ENCODE assay signal across 5 cellular contexts in the genomic region with DNA sequence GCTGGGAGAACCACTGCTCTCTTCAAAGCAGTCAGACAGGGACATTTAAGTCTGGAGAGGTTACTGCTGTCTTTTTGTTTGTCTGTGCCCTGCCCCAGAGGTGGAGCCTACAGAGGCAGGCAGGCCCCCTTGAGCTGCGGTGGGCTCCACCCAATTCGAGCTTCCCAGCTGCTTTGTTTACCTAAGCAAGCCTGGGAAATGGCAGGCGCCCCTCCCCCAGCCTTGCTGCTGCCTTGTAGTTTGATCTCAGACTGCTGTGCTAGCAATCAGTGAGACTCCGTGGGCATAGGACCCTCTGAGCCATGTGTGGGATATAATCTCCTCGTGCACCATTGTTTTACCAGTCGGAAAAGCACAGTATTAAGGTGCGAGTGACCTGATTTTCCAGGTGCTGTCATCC. TPM values are rescaled to one million over a fixed set of nuclear protein-coding genes. Genes with fewer than 3 reads are reported as not detected.
"Had no signal": no experiment of that assay in that cellular context is flagged by ENCODE, and none has a peak within 500 bp of the region (broad histone marks: within the 10 kb centered on the region; RNA-seq: fewer than 3 reads in every experiment).

No MANE protein-coding gene starts in this region.

RNA-seq across cellular contexts. Expression of a gene that starts 40.0 kb away (rescaled TPM):
- total RNA-seq: testis, thyroid gland, tibial nerve, urinary bladder, uterus had no signal
